In the genomic region with DNA sequence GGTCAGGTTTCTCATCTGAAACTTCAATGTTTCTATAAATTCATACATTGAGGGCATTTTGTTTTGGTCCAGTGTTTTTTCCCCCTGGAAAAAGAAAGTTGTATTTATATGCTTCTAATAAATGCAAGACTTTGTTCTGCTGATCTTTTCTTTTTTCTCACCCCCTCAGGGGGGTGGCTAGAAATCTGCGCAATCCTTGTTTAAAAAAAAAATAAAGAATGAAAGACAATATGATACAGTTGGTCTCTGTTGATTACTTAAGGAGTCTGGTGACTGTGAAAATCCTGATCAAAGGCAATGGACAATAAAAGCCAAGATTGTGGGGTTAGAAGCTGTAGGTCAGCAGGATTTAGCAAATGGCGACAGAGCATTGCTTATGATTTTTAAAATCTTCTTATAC, we compare ENCODE assay signal across 19 cellular contexts.
"Had no signal": no experiment of that assay in that cellular context is flagged by ENCODE, and none has a peak within 500 bp of the region (broad histone marks: within the 10 kb centered on the region; RNA-seq: fewer than 3 reads in every experiment).

No MANE protein-coding gene starts in this region.

- DNase-seq: colonic mucosa; cortex of kidney; dermis blood vessel endothelial cell; dorsolateral prefrontal cortex; effector CD4-positive, alpha-beta T cell; effector memory CD4-positive, alpha-beta T cell; foreskin keratinocyte; gastrocnemius medialis; glutamatergic neuron; head of caudate nucleus; heart right ventricle; hippocampal formation; left cardiac atrium; left lung; left ventricle myocardium superior; lower lobe of right lung; mesenchymal stem cell; mucosa of descending colon; naive B cell had no signal
